Comparison of ENCODE assay signal across 9 cellular contexts in the genomic region with DNA sequence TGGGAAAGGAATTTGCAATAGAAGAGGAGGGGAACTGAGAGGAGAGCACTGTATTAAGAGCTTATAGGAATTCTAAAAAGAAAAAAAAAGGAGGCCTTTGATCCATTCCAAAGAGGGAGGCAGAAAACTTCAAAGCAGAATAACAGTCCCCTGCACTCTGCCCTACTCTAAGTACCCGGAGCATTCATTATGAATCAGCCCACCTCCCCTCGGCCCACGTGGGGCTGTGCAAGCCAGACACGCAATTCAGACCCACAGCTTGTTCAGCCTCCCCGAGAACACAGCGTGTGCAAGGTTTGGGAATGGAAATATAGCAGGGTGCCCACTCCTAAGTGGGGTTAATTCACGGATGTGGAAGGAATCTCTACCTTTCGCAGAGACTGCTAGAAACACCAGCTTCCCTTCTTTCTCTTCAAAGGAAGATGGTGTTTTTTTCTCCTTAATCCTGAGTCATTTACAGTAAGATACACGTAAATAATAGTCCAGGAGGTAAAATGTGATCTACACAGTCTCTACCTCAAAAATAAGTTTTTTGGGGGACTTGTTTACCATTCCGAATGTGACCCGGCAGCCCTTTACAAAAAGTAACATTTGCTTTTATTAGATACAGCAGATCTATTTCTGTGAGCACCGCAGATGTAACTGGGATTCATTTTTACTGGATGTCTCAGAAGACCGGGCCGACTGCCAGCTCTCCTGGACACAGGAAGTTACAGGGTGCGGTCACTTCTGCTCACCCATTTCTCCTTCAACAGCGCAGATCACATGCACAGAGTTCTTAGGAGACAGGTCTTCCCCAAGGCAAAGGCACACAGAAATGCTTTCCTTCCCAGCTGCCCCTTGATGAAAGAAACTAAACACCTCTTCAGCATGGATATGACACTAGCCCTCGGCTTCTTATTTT.
DNase-seq lines count a peak whose midpoint lies in the region; ATAC-seq, FAIRE-seq and TF ChIP-seq lines count a peak whose summit lies in the region.
"Had no signal": no experiment of that assay in that cellular context is flagged by ENCODE, and none has a peak within 500 bp of the region (broad histone marks: within the 10 kb centered on the region; RNA-seq: fewer than 3 reads in every experiment).

No MANE protein-coding gene starts in this region.

- TF ChIP-seq CTCF in fibroblast of mammary gland (conservative IDR thresholded peaks at IDR 0.05; ENCODE audit: control insufficient read depth, insufficient read depth, low read depth, low read length) = no peak
- TF ChIP-seq CTCF in omental fat pad (IDR thresholded peaks at IDR 0.05) = no peak

- no peak overlapping the region for H3K4me3 ChIP-seq in fibroblast of mammary gland (ENCODE audit: control insufficient read depth, low read depth, low read length)

- ATAC-seq in omental fat pad (ENCODE audit: low FRiP score) = peak; percentile 95
- ATAC-seq in GM18870 (IDR thresholded peaks at IDR 0.05; ENCODE audit: unreplicated experiment) = no peak
- no peak for ATAC-seq in GM21723 (IDR thresholded peaks at IDR 0.05; ENCODE audit: unreplicated experiment)

- DNase-seq in COLO829 (ENCODE audit: low spot score) (peak; percentile 87), RCC 7860 (ENCODE audit: low spot score) (peak; percentile 89), fibroblast of mammary gland (ENCODE audit: low read depth) (peak; percentile 97), omental fat pad (ENCODE audit: low spot score) (peak; percentile 81), NCI-H2171 treated with DMSO at 0.1 percent for 48 hours (lab: John Stamatoyannopoulos, UW) (no peak)
- no peak for DNase-seq in stimulated activated CD4-positive, alpha-beta T cell treated with anti-CD3 and anti-CD28 coated beads, Interleukin-4, amount 100 ng/mL, for 24 hours

- peak; percentile 90 for FAIRE-seq in RCC 7860 (lab: Jason Lieb, UNC)
- FAIRE-seq: GM18507 had no signal

Comparison
In these comparisons a context has a peak if more than half of its experiments do, and no peak if none do; other contexts are left out.
1. DNase-seq: peak in COLO829 (single experiment), RCC 7860 (single experiment), fibroblast of mammary gland (single experiment) and omental fat pad (single experiment); none in NCI-H2171 treated with DMSO at 0.1 percent for 48 hours (single experiment) and stimulated activated CD4-positive, alpha-beta T cell treated with anti-CD3 and anti-CD28 coated beads, Interleukin-4, amount 100 ng/mL, for 24 hours (single experiment).